ENCODE assay signal across 1 cellular context in genomic region chr14:25055998-25056687, GRCh38.
TF ChIP-seq lines count a peak whose summit lies in the region.

No MANE protein-coding gene starts in this region.

TF ChIP-seq in IMR-90, 13 proteins besides CTCF, POLR2A, EP300 and RAD21 (continued from another document):
- TF ChIP-seq RCOR1 (IDR thresholded peaks at IDR 0.05; ENCODE audit: insufficient replicate concordance, low read length) (no peak), USF2 (IDR thresholded peaks at IDR 0.05; ENCODE audit: low read depth, low read length) (no peak), MXI1 (IDR thresholded peaks at IDR 0.05; ENCODE audit: borderline replicate concordance, low read depth, low read length) (no peak), ELK1 (IDR thresholded peaks at IDR 0.05; ENCODE audit: borderline replicate concordance, low read depth, low read length) (no peak), SMC3 (IDR thresholded peaks at IDR 0.05; ENCODE audit: low read depth, low read length) (no peak; the same call in 1 of the 2 replicates), MAZ (IDR thresholded peaks at IDR 0.05; ENCODE audit: borderline replicate concordance, low read depth, low read length) (no peak), RFX5 (IDR thresholded peaks at IDR 0.05; ENCODE audit: low read depth, low read length) (no peak), CEBPB (IDR thresholded peaks at IDR 0.05; ENCODE audit: low read depth, low read length) (peak; percentile 12; the same call in 1 of the 2 replicates)
